Comparison of ENCODE assay signal across 1 cellular context in genomic region chr2:182929972-182930371, GRCh38.
TF ChIP-seq lines count a peak whose summit lies in the region.

No MANE protein-coding gene starts in this region.

TF ChIP-seq in WTC11, 78 proteins besides CTCF, POLR2A, EP300 and RAD21 (continued from another document):
- TF ChIP-seq, protein P1, sequence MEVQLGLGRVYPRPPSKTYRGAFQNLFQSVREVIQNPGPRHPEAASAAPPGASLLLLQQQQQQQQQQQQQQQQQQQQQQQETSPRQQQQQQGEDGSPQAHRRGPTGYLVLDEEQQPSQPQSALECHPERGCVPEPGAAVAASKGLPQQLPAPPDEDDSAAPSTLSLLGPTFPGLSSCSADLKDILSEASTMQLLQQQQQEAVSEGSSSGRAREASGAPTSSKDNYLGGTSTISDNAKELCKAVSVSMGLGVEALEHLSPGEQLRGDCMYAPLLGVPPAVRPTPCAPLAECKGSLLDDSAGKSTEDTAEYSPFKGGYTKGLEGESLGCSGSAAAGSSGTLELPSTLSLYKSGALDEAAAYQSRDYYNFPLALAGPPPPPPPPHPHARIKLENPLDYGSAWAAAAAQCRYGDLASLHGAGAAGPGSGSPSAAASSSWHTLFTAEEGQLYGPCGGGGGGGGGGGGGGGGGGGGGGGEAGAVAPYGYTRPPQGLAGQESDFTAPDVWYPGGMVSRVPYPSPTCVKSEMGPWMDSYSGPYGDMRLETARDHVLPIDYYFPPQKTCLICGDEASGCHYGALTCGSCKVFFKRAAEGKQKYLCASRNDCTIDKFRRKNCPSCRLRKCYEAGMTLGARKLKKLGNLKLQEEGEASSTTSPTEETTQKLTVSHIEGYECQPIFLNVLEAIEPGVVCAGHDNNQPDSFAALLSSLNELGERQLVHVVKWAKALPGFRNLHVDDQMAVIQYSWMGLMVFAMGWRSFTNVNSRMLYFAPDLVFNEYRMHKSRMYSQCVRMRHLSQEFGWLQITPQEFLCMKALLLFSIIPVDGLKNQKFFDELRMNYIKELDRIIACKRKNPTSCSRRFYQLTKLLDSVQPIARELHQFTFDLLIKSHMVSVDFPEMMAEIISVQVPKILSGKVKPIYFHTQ (CRISPR knock-in tag; IDR thresholded peaks at IDR 0.05): no peak
- TF ChIP-seq NR3C1 (CRISPR knock-in tag; conservative IDR thresholded peaks at IDR 0.05; ENCODE audit: low read depth) (no peak), ZBTB43 (CRISPR knock-in tag; IDR thresholded peaks at IDR 0.05) (no peak), NR1H2 (CRISPR knock-in tag; IDR thresholded peaks at IDR 0.05) (no peak)
